ENCODE assay signal across 26 cellular contexts in genomic region chr6:105163186-105163585, GRCh38. TPM values are rescaled to one million over a fixed set of nuclear protein-coding genes. Genes with fewer than 3 reads are reported as not detected.
"Had no signal": no experiment of that assay in that cellular context is flagged by ENCODE, and none has a peak within 500 bp of the region (broad histone marks: within the 10 kb centered on the region; RNA-seq: fewer than 3 reads in every experiment).

No MANE protein-coding gene starts in this region.

- ATAC-seq: activated T-cell treated with anti-CD3 and anti-CD28 coated beads, Interleukin-2, amount 50 U/mL, for 4 hours; esophagus mucosa; left cardiac atrium; mucosa of descending colon; natural killer cell; pancreas; sciatic nerve had no signal

- FAIRE-seq: endometrium, pancreas had no signal

- H3K36me3 ChIP-seq: ascending aorta, breast epithelium, neutrophil, pancreas had no signal

- H3K27ac Mint-ChIP-seq: activated naive CD4-positive, alpha-beta T cell treated with anti-CD3 and anti-CD28 coated beads, Interleukin-2, amount 50 U/mL, for 24 hours; natural killer cell had no signal

- H3K27me3 ChIP-seq: ascending aorta, breast epithelium, tibial artery had no signal

- H3K4me3 Mint-ChIP-seq: activated naive CD4-positive, alpha-beta T cell treated with anti-CD3 and anti-CD28 coated beads, Interleukin-2, amount 50 U/mL, for 24 hours; activated T-cell treated with anti-CD3 and anti-CD28 coated beads, Interleukin-2, amount 50 U/mL, for 4 hours; natural killer cell had no signal

- H3K9me3 Mint-ChIP-seq: activated naive CD4-positive, alpha-beta T cell treated with anti-CD3 and anti-CD28 coated beads, Interleukin-2, amount 50 U/mL, for 24 hours; activated T-cell treated with anti-CD3 and anti-CD28 coated beads, Interleukin-2, amount 50 U/mL, for 4 hours; natural killer cell had no signal

- H3K27ac ChIP-seq: ascending aorta, breast epithelium, neutrophil, pancreas, tibial artery, VCaP had no signal

- H3K4me1 Mint-ChIP-seq: activated naive CD4-positive, alpha-beta T cell treated with anti-CD3 and anti-CD28 coated beads, Interleukin-2, amount 50 U/mL, for 24 hours; natural killer cell had no signal

- DNase-seq: activated CD4-positive, alpha-beta T cell treated with anti-CD3 and anti-CD28 coated beads, Interleukin-2, amount 50 U/mL, for 1 hour; activated CD4-positive, CD25-positive, alpha-beta regulatory T cell treated with anti-CD3 and anti-CD28 coated beads, Interleukin-2, amount 50 U/mL, for 72 hours; activated CD8-positive, alpha-beta memory T cell treated with anti-CD3 and anti-CD28 coated beads, Interleukin-2, amount 50 U/mL, for 4 hours; activated effector memory CD4-positive, alpha-beta T cell treated with anti-CD3 and anti-CD28 coated beads, Interleukin-2, amount 50 U/mL, for 16 hours; activated T-cell treated with anti-CD3 and anti-CD28 coated beads, Interleukin-2, amount 50 U/mL, for 4 hours; cerebellar nuclear complex; cortex of kidney; left cardiac atrium; mesenchymal stem cell; mucosa of descending colon; natural killer cell; pancreas; stimulated activated CD4-positive, alpha-beta T cell treated with anti-CD3 and anti-CD28 coated beads, Interleukin-1b, Interleukin-23, amount 100 ng/mL, for 48 hours; stimulated activated CD8-positive, alpha-beta memory T cell treated with anti-CD3 and anti-CD28 coated beads, Interleukin-4, amount 100 ng/mL, for 48 hours; stimulated activated naive CD4-positive, alpha-beta T cell; T-helper 2 cell; tibial artery had no signal

- H3K4me3 ChIP-seq: ascending aorta, breast epithelium, mucosa of descending colon, pancreas, tibial artery had no signal

- H3K9me3 ChIP-seq: ascending aorta, breast epithelium, mucosa of descending colon, neutrophil, pancreas, tibial artery had no signal

- H3K4me1 ChIP-seq: ascending aorta, breast epithelium, pancreas, tibial artery had no signal

- H3K36me3 Mint-ChIP-seq: activated naive CD4-positive, alpha-beta T cell treated with anti-CD3 and anti-CD28 coated beads, Interleukin-2, amount 50 U/mL, for 24 hours; natural killer cell had no signal

RNA-seq across cellular contexts. Expression of gene POPDC3, which starts 16.6 kb away (rescaled TPM):
- total RNA-seq: activated T-cell treated with anti-CD3 and anti-CD28 coated beads, Interleukin-2, amount 50 U/mL, for 4 hours; ascending aorta; esophagus mucosa; lower leg skin; natural killer cell had no signal
